15 cellular contexts compared by ENCODE assay signal in the genomic region with DNA sequence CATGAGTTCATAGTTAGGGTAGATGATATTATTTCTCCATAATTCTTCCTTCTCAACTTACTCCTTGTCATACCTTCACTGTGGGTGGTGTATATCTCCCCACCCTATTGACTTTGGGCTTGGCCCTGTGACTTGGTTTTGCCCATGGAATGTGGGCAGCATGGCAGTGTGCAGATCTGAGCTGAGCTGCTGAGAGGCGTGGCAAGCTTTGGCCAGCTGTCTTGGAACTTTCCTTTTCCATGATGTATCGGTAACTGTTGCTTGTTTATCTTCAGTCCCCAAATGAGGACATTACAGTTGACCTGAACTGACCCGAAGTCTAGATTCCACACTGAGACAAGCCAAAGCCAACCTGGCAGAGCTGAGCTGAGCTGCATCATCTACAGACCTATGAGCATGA.
DNase-seq lines count a peak whose midpoint lies in the region; ATAC-seq lines count a peak whose summit lies in the region.
"Had no signal": no experiment of that assay in that cellular context is flagged by ENCODE, and none has a peak within 500 bp of the region (broad histone marks: within the 10 kb centered on the region; RNA-seq: fewer than 3 reads in every experiment).

No MANE protein-coding gene starts in this region.

- ATAC-seq in GM18519 (IDR thresholded peaks at IDR 0.05; ENCODE audit: low FRiP score, unreplicated experiment): no peak

- DNase-seq in G401 (ENCODE audit: low spot score) (peak; percentile 91), RPMI8226 (peak; percentile 54), renal cortical epithelial cell (ENCODE audit: low read depth) (peak; percentile 34), NCI-H524 treated with DMSO at 0.1 percent for 48 hours (lab: John Stamatoyannopoulos, UW) (no peak), HK-2 (ENCODE audit: unreplicated experiment) (no peak), NCI-H1105 treated with DMSO at 0.1 percent for 48 hours (lab: John Stamatoyannopoulos, UW) (no peak)
- DNase-seq: activated CD4-positive, alpha-beta T cell treated with anti-CD3 and anti-CD28 coated beads for 48 hours; brain microvascular endothelial cell; MV-4-11; naive B cell; NCI-H446 treated with DMSO at 0.1 percent for 48 hours had no signal

- H3K9me3 ChIP-seq in esophagus (ENCODE audit: control insufficient read depth in 2 of 2, insufficient read depth in 1 of 2, low read depth in 1 of 2, low read length in 1 of 2): no peaks in the 10 kb centered on the region
- H3K9me3 ChIP-seq: SJSA1, thoracic aorta had no signal

- no peaks in the 10 kb centered on the region for H3K27me3 ChIP-seq in esophagus (ENCODE audit: control insufficient read depth in 1 of 2, insufficient read depth in 2 of 2, low read length in 2 of 2)
- H3K27me3 ChIP-seq: brain microvascular endothelial cell, SJSA1 had no signal

- in situ Hi-C loops in G401 (cut with HindIII; ENCODE audit: low sequenced_read_pairs): no loop called here

- 40 to 60% methylated on average over 3 of the region's 3 CpGs for whole genome bisulfite sequencing in esophagus, 2 donors

- H3K27ac ChIP-seq in esophagus (ENCODE audit: low read depth in 2 of 2, low read length in 1 of 2): peak overlapping the region; percentile 2 to 88
- H3K27ac ChIP-seq: brain microvascular endothelial cell, SJSA1, thoracic aorta had no signal

- H3K4me1 ChIP-seq in esophagus (ENCODE audit: control insufficient read depth in 2 of 2, insufficient read depth in 2 of 2, low read length in 1 of 2): peaks cover 2 to 20% of the 10 kb centered on the region in 2 donors

- no peak overlapping the region for H3K4me3 ChIP-seq in esophagus (ENCODE audit: low read depth in 1 of 2, low read length in 2 of 2)
- H3K4me3 ChIP-seq: SJSA1, thoracic aorta had no signal

- no peaks in the 10 kb centered on the region for H3K36me3 ChIP-seq in esophagus (ENCODE audit: control insufficient read depth in 2 of 2, insufficient read depth in 2 of 2, low read length in 1 of 2)
- H3K36me3 ChIP-seq: brain microvascular endothelial cell, SJSA1, thoracic aorta had no signal

Comparison
In these comparisons a context has a peak if more than half of its experiments do, and no peak if none do; other contexts are left out.
1. DNase-seq: peak in G401 (single experiment), RPMI8226 (single experiment) and renal cortical epithelial cell (single experiment); none in NCI-H524 treated with DMSO at 0.1 percent for 48 hours (single experiment), HK-2 (single experiment) and NCI-H1105 treated with DMSO at 0.1 percent for 48 hours (single experiment).